8 cellular contexts compared by ENCODE assay signal in the genomic region with DNA sequence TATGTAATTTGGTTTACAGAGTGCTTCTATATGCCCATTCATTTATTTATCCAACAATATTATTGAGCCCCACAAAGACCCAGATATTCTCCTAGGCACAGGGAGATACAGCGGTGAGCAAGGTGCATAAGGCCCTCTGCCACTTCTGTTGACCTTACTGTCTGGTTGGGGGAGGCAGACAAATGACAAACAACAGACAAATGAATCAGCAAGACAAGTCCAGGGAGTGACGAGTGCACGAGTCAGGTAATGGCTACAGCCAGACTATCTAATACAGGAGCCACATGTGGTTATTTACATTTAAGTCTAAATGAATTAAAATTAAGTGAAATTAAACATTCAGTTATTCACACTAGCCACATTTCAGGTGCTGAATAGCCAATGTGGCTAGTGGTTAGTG. TPM values are rescaled to one million over a fixed set of nuclear protein-coding genes. Genes with fewer than 3 reads are reported as not detected.
DNase-seq lines count a peak whose midpoint lies in the region; ATAC-seq lines count a peak whose summit lies in the region.

No MANE protein-coding gene starts in this region.

- intact Hi-C loops in head of caudate nucleus (cut with DNase I): no loop called here

- H3K27me3 ChIP-seq in SJSA1 (replicated peaks): no peaks in the 10 kb centered on the region
- H3K27me3 ChIP-seq in trophoblast cell (ENCODE audit: insufficient read depth, low read length): no peaks in the 10 kb centered on the region

- no peak overlapping the region for H2AK5ac ChIP-seq in trophoblast cell (ENCODE audit: low read length)

- no peak overlapping the region for H3K4me2 ChIP-seq in trophoblast cell (ENCODE audit: low read length)

- H4K8ac ChIP-seq in trophoblast cell (ENCODE audit: low read depth, low read length): no peak overlapping the region

- DNase-seq in SJSA1 (ENCODE audit: low read depth in 1 of 2, low spot score in 2 of 2) (no peak), trophoblast cell (peak in 1 of 2 donors; percentile 20), nucleus accumbens (lab: John Stamatoyannopoulos, UW) (no peak), NCI-H524 (lab: John Stamatoyannopoulos, UW) (no peak), head of caudate nucleus (no peak), HK-2 (ENCODE audit: unreplicated experiment) (no peak)

- H3K4me1 ChIP-seq in SJSA1 (replicated peaks): peaks cover 62% of the 10 kb centered on the region
- peaks cover 27 to 32% of the 10 kb centered on the region in 2 experiments for H3K4me1 ChIP-seq in trophoblast cell (ENCODE audit: control insufficient read depth in 1 of 2, insufficient read depth in 2 of 2, low read length in 2 of 2)

- peak overlapping the region; percentile 85 for H4K91ac ChIP-seq in trophoblast cell (ENCODE audit: low read depth, low read length)

- peaks cover 27% of the 10 kb centered on the region for H3K79me1 ChIP-seq in trophoblast cell (ENCODE audit: low read length)

- H2BK5ac ChIP-seq in trophoblast cell (ENCODE audit: low read depth, low read length, poor library complexity): peak overlapping the region; percentile 45

- H3K23ac ChIP-seq in trophoblast cell (ENCODE audit: low read length): no peak overlapping the region

- peaks cover 8% of the 10 kb centered on the region for H3K79me2 ChIP-seq in trophoblast cell (ENCODE audit: control insufficient read depth, insufficient read depth, low read length, poor library complexity)

- H3K36me3 ChIP-seq in SJSA1: no peaks in the 10 kb centered on the region
- no peaks in the 10 kb centered on the region for H3K36me3 ChIP-seq in trophoblast cell (ENCODE audit: control insufficient read depth in 1 of 2, insufficient read depth in 2 of 2, low read length in 2 of 2)

- WGBS in trophoblast cell (ENCODE audit: extremely low coverage, insufficient coverage, insufficient read length): no CpG with 5 or more reads among the region's 3 CpGs

- peak overlapping the region; percentile 81 for H2BK12ac ChIP-seq in trophoblast cell (ENCODE audit: low read length)

- H3K9ac ChIP-seq in trophoblast cell (ENCODE audit: low read length): no peak overlapping the region

- H3K27ac ChIP-seq in SJSA1 (peak overlapping the region; percentile 8; the same call in 1 of the 2 replicates), trophoblast cell (ENCODE audit: low read depth, low read length) (peak overlapping the region; percentile 11)

- H2BK120ac ChIP-seq in trophoblast cell (ENCODE audit: insufficient read depth, low read length, poor library complexity): peak overlapping the region; percentile 75

- H4K12ac ChIP-seq in trophoblast cell (ENCODE audit: low read depth, low read length): no peak overlapping the region

- H3K18ac ChIP-seq in trophoblast cell (ENCODE audit: low read length): no peak overlapping the region

- H3K4me3 ChIP-seq in SJSA1: no peak overlapping the region
- H3K4me3 ChIP-seq in trophoblast cell (ENCODE audit: low read depth, low read length): no peak overlapping the region

- H3K14ac ChIP-seq in trophoblast cell (ENCODE audit: low read length): peak overlapping the region; percentile 34

- no peak overlapping the region for H2AFZ ChIP-seq in trophoblast cell (ENCODE audit: insufficient read depth, low read length, poor library complexity)

- ATAC-seq in GM18520 (IDR thresholded peaks at IDR 0.05; ENCODE audit: unreplicated experiment) (peak; percentile 11), HG02885 (IDR thresholded peaks at IDR 0.05; ENCODE audit: poor library complexity, unreplicated experiment) (peak; percentile 24)

- H3K9me3 ChIP-seq in SJSA1 (replicated peaks): no peaks in the 10 kb centered on the region
- no peaks in the 10 kb centered on the region for H3K9me3 ChIP-seq in trophoblast cell (ENCODE audit: insufficient read depth, low read depth, low read length)

- H3K4ac ChIP-seq in trophoblast cell (ENCODE audit: low read depth, low read length): no peak overlapping the region

RNA-seq across cellular contexts. Expression of a gene that starts 22.0 kb away (rescaled TPM):
- total RNA-seq in SJSA1 (2014; rRNA removed; shearing (Covaris generic)): 49.5 and 50.4 TPM in 2 replicates
- polyA plus RNA-seq in trophoblast cell (2013): 28.1 and 29.7 TPM in 2 replicates
